In the genomic region with DNA sequence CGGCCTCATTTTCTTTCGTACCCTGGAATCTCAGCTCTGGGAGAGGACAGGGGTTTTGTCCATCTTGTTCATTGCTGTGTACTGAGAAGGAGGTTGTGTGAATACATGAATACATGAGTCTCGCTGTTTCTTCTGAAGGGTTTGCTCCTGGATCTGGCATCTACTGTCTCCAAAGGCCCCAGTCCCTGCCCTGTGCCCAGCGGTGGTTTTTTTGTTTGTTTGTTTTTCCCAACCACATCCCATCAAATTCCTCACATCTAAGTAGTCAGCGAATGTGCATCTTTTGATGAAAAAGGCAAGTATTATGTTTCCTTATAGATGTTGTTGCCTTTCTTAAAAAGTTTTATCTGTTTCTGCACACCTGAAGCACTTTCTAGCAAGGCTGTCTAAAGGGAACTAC, we compare ENCODE assay signal across 19 cellular contexts. TPM values are rescaled to one million over a fixed set of nuclear protein-coding genes. Genes with fewer than 3 reads are reported as not detected.
DNase-seq lines count a peak whose midpoint lies in the region; ATAC-seq and TF ChIP-seq lines count a peak whose summit lies in the region.
"Had no signal": no experiment of that assay in that cellular context is flagged by ENCODE, and none has a peak within 500 bp of the region (broad histone marks: within the 10 kb centered on the region; RNA-seq: fewer than 3 reads in every experiment).

No MANE protein-coding gene starts in this region.

- H3K9me3 Mint-ChIP-seq in activated naive CD8-positive, alpha-beta T cell treated with anti-CD3 and anti-CD28 coated beads, Interleukin-2, amount 50 U/mL, for 24 hours, result no peaks in the 10 kb centered on the region
- H3K9me3 Mint-ChIP-seq in naive thymus-derived CD4-positive, alpha-beta T cell, result no peaks in the 10 kb centered on the region
- H3K9me3 Mint-ChIP-seq in effector memory CD8-positive, alpha-beta T cell, result no peaks in the 10 kb centered on the region
- H3K9me3 Mint-ChIP-seq: activated naive CD4-positive, alpha-beta T cell treated with anti-CD3 and anti-CD28 coated beads, Interleukin-2, amount 50 U/mL, for 24 hours had no signal

- no peaks in the 10 kb centered on the region for H3K4me1 Mint-ChIP-seq in activated naive CD8-positive, alpha-beta T cell treated with anti-CD3 and anti-CD28 coated beads, Interleukin-2, amount 50 U/mL, for 24 hours
- H3K4me1 Mint-ChIP-seq in naive thymus-derived CD4-positive, alpha-beta T cell, result peaks cover 0 to 2% (median 0%) of the 10 kb centered on the region in 7 donors
- no peaks in the 10 kb centered on the region for H3K4me1 Mint-ChIP-seq in effector memory CD8-positive, alpha-beta T cell (ENCODE audit: low read depth in 2 of 2)
- H3K4me1 Mint-ChIP-seq: activated naive CD4-positive, alpha-beta T cell treated with anti-CD3 and anti-CD28 coated beads, Interleukin-2, amount 50 U/mL, for 24 hours had no signal

- H3K9me3 ChIP-seq in naive thymus-derived CD4-positive, alpha-beta T cell (ENCODE audit: control insufficient read depth in 2 of 3, low read length in 3 of 3), result no peaks in the 10 kb centered on the region
- H3K9me3 ChIP-seq: esophagus muscularis mucosa, transverse colon had no signal

- DNase-seq in Caki2 (ENCODE audit: low read depth), result peak; percentile 17
- DNase-seq in HCEC 1CT, result peak; percentile 48
- DNase-seq in activated naive CD8-positive, alpha-beta T cell treated with anti-CD3 and anti-CD28 coated beads, Interleukin-2, amount 50 U/mL, for 24 hours, result no peak
- DNase-seq in naive thymus-derived CD4-positive, alpha-beta T cell, result no peak
- DNase-seq in effector memory CD8-positive, alpha-beta T cell, result no peak
- DNase-seq: DMS79; mammary epithelial cell; NCI-H1092; NCI-H526 treated with DMSO at 0.1 percent for 48 hours; stimulated activated CD4-positive, alpha-beta T cell treated with anti-CD3 and anti-CD28 coated beads, Interleukin-15, amount 100 ng/mL, for 24 hours; stimulated activated naive CD4-positive, alpha-beta T cell treated with Interleukin-2 at 50 U/mL for 16 hours; T-helper 9 cell; transverse colon had no signal

- H3K4me3 ChIP-seq in naive thymus-derived CD4-positive, alpha-beta T cell (ENCODE audit: low read length), result no peak overlapping the region
- H3K4me3 ChIP-seq: esophagus muscularis mucosa, K562, transverse colon had no signal

- H3K4me1 ChIP-seq in naive thymus-derived CD4-positive, alpha-beta T cell (ENCODE audit: control insufficient read depth in 2 of 2, insufficient read depth in 2 of 2, low read length in 2 of 2), result no peaks in the 10 kb centered on the region
- H3K4me1 ChIP-seq: transverse colon had no signal

- no peak overlapping the region for H3K4me3 Mint-ChIP-seq in activated naive CD8-positive, alpha-beta T cell treated with anti-CD3 and anti-CD28 coated beads, Interleukin-2, amount 50 U/mL, for 24 hours
- no peak overlapping the region for H3K4me3 Mint-ChIP-seq in naive thymus-derived CD4-positive, alpha-beta T cell
- H3K4me3 Mint-ChIP-seq in effector memory CD8-positive, alpha-beta T cell, result no peak overlapping the region
- H3K4me3 Mint-ChIP-seq: activated naive CD4-positive, alpha-beta T cell treated with anti-CD3 and anti-CD28 coated beads, Interleukin-2, amount 50 U/mL, for 24 hours had no signal

- intact Hi-C loops in naive thymus-derived CD4-positive, alpha-beta T cell (cut with micrococcal nuclease), result no loop called here

- ATAC-seq in activated naive CD8-positive, alpha-beta T cell treated with anti-CD3 and anti-CD28 coated beads, Interleukin-2, amount 50 U/mL, for 24 hours, result no peak
- no peak for ATAC-seq in naive thymus-derived CD4-positive, alpha-beta T cell
- no peak for ATAC-seq in HG02759 (IDR thresholded peaks at IDR 0.05; ENCODE audit: unreplicated experiment)
- no peak for ATAC-seq in SK-N-SH treated with all-trans-retinoic acid at 6 μM for 48 hours
- no peak for ATAC-seq in effector memory CD8-positive, alpha-beta T cell (replicated peaks)
- ATAC-seq: K562 had no signal

- CTCF ChIA-PET in naive thymus-derived CD4-positive, alpha-beta T cell (lab: Charles Lee), result no interaction called here

- H3K27ac ChIP-seq in naive thymus-derived CD4-positive, alpha-beta T cell (ENCODE audit: low read depth, low read length), result peak overlapping the region; percentile 2
- H3K27ac ChIP-seq: esophagus muscularis mucosa, transverse colon had no signal

- no peaks in the 10 kb centered on the region for H3K27me3 ChIP-seq in naive thymus-derived CD4-positive, alpha-beta T cell (ENCODE audit: control insufficient read depth in 2 of 2, insufficient read depth in 2 of 2, low read length in 2 of 2)
- H3K27me3 ChIP-seq: esophagus muscularis mucosa, transverse colon had no signal

- peak overlapping the region; percentile 48 for H3K27ac Mint-ChIP-seq in activated naive CD8-positive, alpha-beta T cell treated with anti-CD3 and anti-CD28 coated beads, Interleukin-2, amount 50 U/mL, for 24 hours
- peak overlapping the region in 6 of 9 donors; percentile 10 to 59 (median 39) for H3K27ac Mint-ChIP-seq in naive thymus-derived CD4-positive, alpha-beta T cell
- peak overlapping the region in 1 of 2 donors; percentile 46 for H3K27ac Mint-ChIP-seq in effector memory CD8-positive, alpha-beta T cell
- H3K27ac Mint-ChIP-seq: activated naive CD4-positive, alpha-beta T cell treated with anti-CD3 and anti-CD28 coated beads, Interleukin-2, amount 50 U/mL, for 24 hours had no signal

- H3K36me3 ChIP-seq in naive thymus-derived CD4-positive, alpha-beta T cell (ENCODE audit: control insufficient read depth in 2 of 3, insufficient read depth in 3 of 3, low read length in 3 of 3), result peaks cover 0 to 86% (median 0%) of the 10 kb centered on the region in 3 experiments

- H3K36me3 Mint-ChIP-seq in activated naive CD8-positive, alpha-beta T cell treated with anti-CD3 and anti-CD28 coated beads, Interleukin-2, amount 50 U/mL, for 24 hours (ENCODE audit: low read depth), result peaks cover 17% of the 10 kb centered on the region
- H3K36me3 Mint-ChIP-seq in naive thymus-derived CD4-positive, alpha-beta T cell, result peaks cover 0 to 20% (median 10%) of the 10 kb centered on the region in 5 donors
- H3K36me3 Mint-ChIP-seq in effector memory CD8-positive, alpha-beta T cell (ENCODE audit: insufficient read depth), result peaks cover 45% of the 10 kb centered on the region

- in situ Hi-C loops in Caki2 (cut with HindIII; ENCODE audit: low pct_unique_long_range_greater_than_20kb, low sequenced_read_pairs), result no loop called here

- H3K27me3 Mint-ChIP-seq in activated naive CD8-positive, alpha-beta T cell treated with anti-CD3 and anti-CD28 coated beads, Interleukin-2, amount 50 U/mL, for 24 hours, result no peaks in the 10 kb centered on the region
- no peaks in the 10 kb centered on the region for H3K27me3 Mint-ChIP-seq in naive thymus-derived CD4-positive, alpha-beta T cell
- no peaks in the 10 kb centered on the region for H3K27me3 Mint-ChIP-seq in effector memory CD8-positive, alpha-beta T cell
- H3K27me3 Mint-ChIP-seq: activated naive CD4-positive, alpha-beta T cell treated with anti-CD3 and anti-CD28 coated beads, Interleukin-2, amount 50 U/mL, for 24 hours had no signal

- POLR2A ChIA-PET in naive thymus-derived CD4-positive, alpha-beta T cell (lab: Charles Lee), result no interaction called here

TF ChIP-seq in SK-N-SH treated with all-trans-retinoic acid at 6 μM for 48 hours, 23 proteins besides CTCF, POLR2A, EP300 and RAD21 (continues in another document):
- TF ChIP-seq ZNF70 (CRISPR knock-in tag; IDR thresholded peaks at IDR 0.05) (no peak), ZNF565 (CRISPR knock-in tag; conservative IDR thresholded peaks at IDR 0.05; ENCODE audit: low read depth) (no peak), ZC3H10 (CRISPR knock-in tag; IDR thresholded peaks at IDR 0.05) (no peak), TCF4 (CRISPR knock-in tag; IDR thresholded peaks at IDR 0.05; ENCODE audit: borderline replicate concordance) (no peak), GLIS3 (CRISPR knock-in tag; IDR thresholded peaks at IDR 0.05) (no peak), ZFP30 (CRISPR knock-in tag; IDR thresholded peaks at IDR 0.05) (no peak), POU6F1 (CRISPR knock-in tag; IDR thresholded peaks at IDR 0.05; ENCODE audit: borderline replicate concordance, low read depth) (no peak), ARNTL (CRISPR knock-in tag; IDR thresholded peaks at IDR 0.05; ENCODE audit: borderline replicate concordance, low read depth) (no peak)

RNA-seq across cellular contexts. Expression of gene DCAF15, which starts 12.5 kb away (rescaled TPM):
- total RNA-seq in Caki2 (2014; rRNA removed; shearing (Covaris generic); ENCODE audit: low replicate concordance), result 16.8 and 20.3 TPM in 2 replicates
- 10 to 100 TPM; 68.5 to 92.0 (median 87.2) TPM for total RNA-seq in naive thymus-derived CD4-positive, alpha-beta T cell
- 1 to 10 TPM; 3.7 to 8.8 TPM for polyA plus RNA-seq in naive thymus-derived CD4-positive, alpha-beta T cell

RNA-seq across cellular contexts. Expression of gene PODNL1, which starts 26.6 kb away (rescaled TPM):
- total RNA-seq in Caki2 (2014; rRNA removed; shearing (Covaris generic); ENCODE audit: low replicate concordance), result 16.1 TPM in 1 of 2 replicates, not detected in the other
- under 1 TPM in 1 of 5 experiments, not detected in 4; 0.59 TPM for total RNA-seq in naive thymus-derived CD4-positive, alpha-beta T cell
- under 1 TPM in 1 of 2 donors, not detected in 1; 0.33 TPM for polyA plus RNA-seq in naive thymus-derived CD4-positive, alpha-beta T cell
- total RNA-seq: SK-MEL-5 had no signal

RNA-seq across cellular contexts. Expression of gene RFX1, which starts 41.3 kb away (rescaled TPM):
- 6.1 and 7.5 TPM in 2 replicates for total RNA-seq in Caki2 (2014; rRNA removed; shearing (Covaris generic); ENCODE audit: low replicate concordance)
- total RNA-seq in naive thymus-derived CD4-positive, alpha-beta T cell, result 10 to 100 TPM; 15.7 to 23.5 (median 20.5) TPM
- 1 to 10 TPM; 1.0 TPM for polyA plus RNA-seq in naive thymus-derived CD4-positive, alpha-beta T cell

RNA-seq across cellular contexts. Expression of gene CC2D1A, which starts 58.8 kb away (rescaled TPM):
- 24.1 and 28.2 TPM in 2 replicates for total RNA-seq in Caki2 (2014; rRNA removed; shearing (Covaris generic); ENCODE audit: low replicate concordance)
- 10 to 100 TPM; 21.0 to 33.1 (median 29.8) TPM for total RNA-seq in naive thymus-derived CD4-positive, alpha-beta T cell
- 10 to 100 TPM in 1 of 2 donors, 1 to 10 TPM in 1; 4.1 to 13.3 TPM for polyA plus RNA-seq in naive thymus-derived CD4-positive, alpha-beta T cell

RNA-seq across cellular contexts. Expression of gene BRME1, which starts 58.9 kb away (rescaled TPM):
- total RNA-seq in Caki2 (2014; rRNA removed; shearing (Covaris generic); ENCODE audit: low replicate concordance), result 5.5 and 12.7 TPM in 2 replicates
- total RNA-seq in naive thymus-derived CD4-positive, alpha-beta T cell, result 10 to 100 TPM in 1 of 5 experiments, 1 to 10 TPM in 4; 1.8 to 13.7 (median 2.9) TPM
- polyA plus RNA-seq in naive thymus-derived CD4-positive, alpha-beta T cell, result 1 to 10 TPM in 1 of 2 donors, under 1 TPM in 1; 0.56 to 1.6 TPM

Comparison
In these comparisons a context has a peak if more than half of its experiments do, and no peak if none do; other contexts are left out.
1. DNase-seq: peak in Caki2 (single experiment) and HCEC 1CT (single experiment); none in activated naive CD8-positive, alpha-beta T cell treated with anti-CD3 and anti-CD28 coated beads, Interleukin-2, amount 50 U/mL, for 24 hours (single experiment), naive thymus-derived CD4-positive, alpha-beta T cell (0 of 9) and effector memory CD8-positive, alpha-beta T cell (0 of 3).